ENCODE assay signal across 8 cellular contexts in the genomic region with DNA sequence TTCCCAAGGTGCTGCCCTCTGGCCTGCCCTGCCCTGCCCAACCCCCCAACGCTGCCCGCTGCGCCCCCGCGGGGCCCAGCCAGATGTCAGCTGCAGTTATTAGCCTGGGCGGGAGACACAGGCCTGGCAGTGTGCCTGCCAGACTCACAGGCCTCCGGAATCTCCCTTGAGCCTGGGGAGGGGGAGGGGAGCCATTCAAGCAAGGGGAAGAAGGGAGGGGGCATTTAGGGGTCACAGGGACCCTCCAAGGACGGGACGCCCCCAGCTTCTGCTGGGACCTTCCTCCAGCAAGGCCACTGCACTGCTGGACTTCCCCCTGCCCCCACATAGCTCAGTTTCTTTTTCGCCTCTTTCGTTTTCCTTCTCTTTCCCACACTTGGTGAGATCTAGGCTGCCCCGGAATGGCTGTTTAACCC. TPM values are rescaled to one million over a fixed set of nuclear protein-coding genes. Genes with fewer than 3 reads are reported as not detected.
DNase-seq lines count a peak whose midpoint lies in the region; ATAC-seq and TF ChIP-seq lines count a peak whose summit lies in the region.

No MANE protein-coding gene starts in this region.

- H3K27ac ChIP-seq in gastroesophageal sphincter (peak overlapping the region; percentile 89 to 100 (median 98)), neutrophil (peak overlapping the region; percentile 100)

- H3K9me3 Mint-ChIP-seq in activated T-helper 1 cell treated with anti-CD3 and anti-CD28 coated beads, Interleukin-12 subunit alpha, Interleukin-12 subunit beta, Interleukin-2, Interleukin-4 antibody, amounts not matched to agents 30 ng/mL and 10 ng/mL and 1 ng/mL, durations not matched to agents 14 hours and 24 hours and 36 hours = no peaks in the 10 kb centered on the region

- peaks cover 0 to 71% (median 42%) of the 10 kb centered on the region in 3 donors for H3K4me1 ChIP-seq in gastroesophageal sphincter
- peaks cover 51 to 65% of the 10 kb centered on the region in 2 experiments for H3K4me1 ChIP-seq in neutrophil (ENCODE audit: control insufficient read depth in 1 of 2, insufficient read depth in 1 of 2, low read depth in 1 of 2, low read length in 1 of 2)

- no peaks in the 10 kb centered on the region for H3K27me3 Mint-ChIP-seq in activated T-helper 1 cell treated with anti-CD3 and anti-CD28 coated beads, Interleukin-12 subunit alpha, Interleukin-12 subunit beta, Interleukin-2, Interleukin-4 antibody, amounts not matched to agents 30 ng/mL and 10 ng/mL and 1 ng/mL, durations not matched to agents 14 hours and 24 hours and 36 hours (ENCODE audit: insufficient read depth)

- no peak for TF ChIP-seq EP300 in gastroesophageal sphincter (IDR thresholded peaks at IDR 0.05)

- peak overlapping the region; percentile 91 for H3K4me3 Mint-ChIP-seq in activated T-helper 1 cell treated with anti-CD3 and anti-CD28 coated beads, Interleukin-12 subunit alpha, Interleukin-12 subunit beta, Interleukin-2, Interleukin-4 antibody, amounts not matched to agents 30 ng/mL and 10 ng/mL and 1 ng/mL, durations not matched to agents 14 hours and 24 hours and 36 hours

- H3K4me1 Mint-ChIP-seq in activated T-helper 1 cell treated with anti-CD3 and anti-CD28 coated beads, Interleukin-12 subunit alpha, Interleukin-12 subunit beta, Interleukin-2, Interleukin-4 antibody, amounts not matched to agents 30 ng/mL and 10 ng/mL and 1 ng/mL, durations not matched to agents 14 hours and 24 hours and 36 hours (ENCODE audit: low read depth) = peaks cover 19% of the 10 kb centered on the region

- TF ChIP-seq POLR2A in gastroesophageal sphincter (IDR thresholded peaks at IDR 0.05) = no peak

- H3K9me3 ChIP-seq in gastroesophageal sphincter (no peaks in the 10 kb centered on the region), neutrophil (no peaks in the 10 kb centered on the region)

- WGBS in gastroesophageal sphincter (ENCODE audit: low coverage in 1 of 2), 2 donors = no CpG with 5 or more reads among the region's 12 CpGs

- TF ChIP-seq CTCF in gastroesophageal sphincter (IDR thresholded peaks at IDR 0.05) (no peak), neutrophil (IDR thresholded peaks at IDR 0.05) (peak; percentile 12)

- H3K27ac Mint-ChIP-seq in activated T-helper 1 cell treated with anti-CD3 and anti-CD28 coated beads, Interleukin-12 subunit alpha, Interleukin-12 subunit beta, Interleukin-2, Interleukin-4 antibody, amounts not matched to agents 30 ng/mL and 10 ng/mL and 1 ng/mL, durations not matched to agents 14 hours and 24 hours and 36 hours = peak overlapping the region; percentile 98

- peak; percentile 49 for DNase-seq in activated T-cell treated with anti-CD3 and anti-CD28 coated beads, Interleukin-2, amount 50 U/mL, for 1 hour
- DNase-seq in activated T-cell treated with anti-CD3 and anti-CD28 coated beads for 4 hours = no peak
- peak; percentile 34 for DNase-seq in NCI-H146 treated with DMSO at 0.1 percent for 48 hours (lab: John Stamatoyannopoulos, UW; ENCODE audit: unreplicated experiment)
- peak; percentile 15 for DNase-seq in activated T-helper 1 cell treated with anti-CD3 and anti-CD28 coated beads, Interleukin-12 subunit alpha, Interleukin-12 subunit beta, Interleukin-2, Interleukin-4 antibody, amounts not matched to agents 30 ng/mL and 10 ng/mL and 1 ng/mL, durations not matched to agents 14 hours and 24 hours and 36 hours (ENCODE audit: low spot score)
- DNase-seq in GOT3 (lab: John Stamatoyannopoulos, UW) = no peak
- no peak for DNase-seq in middle frontal gyrus (ENCODE audit: extremely low spot score, low spot score)

- no peak for ATAC-seq in gastroesophageal sphincter

- H3K27me3 ChIP-seq in gastroesophageal sphincter = no peaks in the 10 kb centered on the region
- H3K27me3 ChIP-seq in neutrophil = no peaks in the 10 kb centered on the region

- intact Hi-C loops in activated T-helper 1 cell treated with anti-CD3 and anti-CD28 coated beads, Interleukin-12 subunit alpha, Interleukin-12 subunit beta, Interleukin-2, Interleukin-4 antibody, amounts not matched to agents 30 ng/mL and 10 ng/mL and 1 ng/mL, durations not matched to agents 14 hours and 24 hours and 36 hours (cut with micrococcal nuclease) = loop anchor here (1.0 kb wide), 2 partner anchors 10 to 51 kb away; a partner anchor contains a TSS

- H3K36me3 Mint-ChIP-seq in activated T-helper 1 cell treated with anti-CD3 and anti-CD28 coated beads, Interleukin-12 subunit alpha, Interleukin-12 subunit beta, Interleukin-2, Interleukin-4 antibody, amounts not matched to agents 30 ng/mL and 10 ng/mL and 1 ng/mL, durations not matched to agents 14 hours and 24 hours and 36 hours (ENCODE audit: low read depth) = peaks cover 10% of the 10 kb centered on the region

- H3K36me3 ChIP-seq in gastroesophageal sphincter (no peaks in the 10 kb centered on the region), neutrophil (peaks cover 8% of the 10 kb centered on the region)

- H3K4me3 ChIP-seq in gastroesophageal sphincter (peak overlapping the region; percentile 60 to 97), neutrophil (ENCODE audit: low read depth in 1 of 2, low read length in 1 of 2) (peak overlapping the region; percentile 87 to 99)

RNA-seq across cellular contexts. Expression of a gene that starts 2.6 kb away (rescaled TPM):
- 311 and 312 TPM in 2 replicates for total RNA-seq in activated T-helper 1 cell treated with anti-CD3 and anti-CD28 coated beads, Interleukin-12 subunit alpha, Interleukin-12 subunit beta, Interleukin-2, Interleukin-4 antibody, amounts not matched to agents 30 ng/mL and 10 ng/mL and 1 ng/mL, durations not matched to agents 14 hours and 24 hours and 36 hours
- total RNA-seq in gastroesophageal sphincter = 100 to 1,000 TPM in 3 of 4 donors, 10 to 100 TPM in 1; 99.3 to 614 (median 168) TPM

RNA-seq across cellular contexts. Expression of a gene that starts 12.9 kb away (rescaled TPM):
- total RNA-seq in activated T-helper 1 cell treated with anti-CD3 and anti-CD28 coated beads, Interleukin-12 subunit alpha, Interleukin-12 subunit beta, Interleukin-2, Interleukin-4 antibody, amounts not matched to agents 30 ng/mL and 10 ng/mL and 1 ng/mL, durations not matched to agents 14 hours and 24 hours and 36 hours = 277 and 280 TPM in 2 replicates
- 100 to 1,000 TPM; 178 to 303 (median 227) TPM for total RNA-seq in gastroesophageal sphincter

RNA-seq across cellular contexts. Expression of a gene that starts 13.2 kb away (rescaled TPM):
- 28.0 and 28.1 TPM in 2 replicates for total RNA-seq in activated T-helper 1 cell treated with anti-CD3 and anti-CD28 coated beads, Interleukin-12 subunit alpha, Interleukin-12 subunit beta, Interleukin-2, Interleukin-4 antibody, amounts not matched to agents 30 ng/mL and 10 ng/mL and 1 ng/mL, durations not matched to agents 14 hours and 24 hours and 36 hours
- total RNA-seq in gastroesophageal sphincter = not detected

RNA-seq across cellular contexts. Expression of a gene that starts 13.3 kb away (rescaled TPM):
- total RNA-seq in activated T-helper 1 cell treated with anti-CD3 and anti-CD28 coated beads, Interleukin-12 subunit alpha, Interleukin-12 subunit beta, Interleukin-2, Interleukin-4 antibody, amounts not matched to agents 30 ng/mL and 10 ng/mL and 1 ng/mL, durations not matched to agents 14 hours and 24 hours and 36 hours = 13.3 and 15.7 TPM in 2 replicates
- total RNA-seq in gastroesophageal sphincter = 10 to 100 TPM; 13.5 to 24.1 (median 14.6) TPM

RNA-seq across cellular contexts. Expression of a gene that starts 17.7 kb away (rescaled TPM):
- 36.1 and 37.5 TPM in 2 replicates for total RNA-seq in activated T-helper 1 cell treated with anti-CD3 and anti-CD28 coated beads, Interleukin-12 subunit alpha, Interleukin-12 subunit beta, Interleukin-2, Interleukin-4 antibody, amounts not matched to agents 30 ng/mL and 10 ng/mL and 1 ng/mL, durations not matched to agents 14 hours and 24 hours and 36 hours
- total RNA-seq in gastroesophageal sphincter = 1 to 10 TPM; 2.0 to 9.4 (median 3.7) TPM

Comparison
In these comparisons a context has a peak if more than half of its experiments do, and no peak if none do; other contexts are left out.
1. DNase-seq: peak in activated T-cell treated with anti-CD3 and anti-CD28 coated beads, Interleukin-2, amount 50 U/mL, for 1 hour (single experiment), NCI-H146 treated with DMSO at 0.1 percent for 48 hours (single experiment) and activated T-helper 1 cell treated with anti-CD3 and anti-CD28 coated beads, Interleukin-12 subunit alpha, Interleukin-12 subunit beta, Interleukin-2, Interleukin-4 antibody, amounts not matched to agents 30 ng/mL and 10 ng/mL and 1 ng/mL, durations not matched to agents 14 hours and 24 hours and 36 hours (single experiment); none in activated T-cell treated with anti-CD3 and anti-CD28 coated beads for 4 hours (single experiment), GOT3 (single experiment) and middle frontal gyrus (single experiment).
2. RNA of a gene that starts 13.2 kb away (total RNA-seq): 28.0 to 28.1 TPM in activated T-helper 1 cell treated with anti-CD3 and anti-CD28 coated beads, Interleukin-12 subunit alpha, Interleukin-12 subunit beta, Interleukin-2, Interleukin-4 antibody, amounts not matched to agents 30 ng/mL and 10 ng/mL and 1 ng/mL, durations not matched to agents 14 hours and 24 hours and 36 hours; not detected in gastroesophageal sphincter; every median in the first group is over 10 times any median in the second.